ENCODE assay signal across 14 cellular contexts in genomic region chr7:94440460-94441039, GRCh38. TPM values are rescaled to one million over a fixed set of nuclear protein-coding genes. Genes with fewer than 3 reads are reported as not detected.
DNase-seq lines count a peak whose midpoint lies in the region; ATAC-seq, FAIRE-seq and TF ChIP-seq lines count a peak whose summit lies in the region.
"Had no signal": no experiment of that assay in that cellular context is flagged by ENCODE, and none has a peak within 500 bp of the region (broad histone marks: within the 10 kb centered on the region; RNA-seq: fewer than 3 reads in every experiment).

No MANE protein-coding gene starts in this region.

- ATAC-seq in left ventricle myocardium superior (peak; percentile 49), GM19328 (IDR thresholded peaks at IDR 0.05; ENCODE audit: unreplicated experiment) (no peak), psoas muscle (no peak)
- ATAC-seq: left cardiac atrium had no signal

- H3K27ac Mint-ChIP-seq in astrocyte (ENCODE audit: unreplicated experiment) = peak overlapping the region; percentile 82
- H3K27ac Mint-ChIP-seq: activated naive CD4-positive, alpha-beta T cell treated with anti-CD3 and anti-CD28 coated beads, Interleukin-2, amount 10 ng/mL, durations not matched to agents 7 days and 5 days; H9 had no signal

- peak overlapping the region; percentile 8 for H3K9ac ChIP-seq in astrocyte (ENCODE audit: low read length)

- 71 to 79% (median 71%) methylated on average over 7 of the region's 7 CpGs for WGBS in psoas muscle, 3 donors
- 70 to 79% (median 70%) methylated on average over 7 of the region's 7 CpGs for whole genome bisulfite sequencing in adrenal gland, 4 donors

- H3K4me1 Mint-ChIP-seq in astrocyte (ENCODE audit: low read depth, unreplicated experiment) = peaks cover 17% of the 10 kb centered on the region
- H3K4me1 Mint-ChIP-seq: activated naive CD4-positive, alpha-beta T cell treated with anti-CD3 and anti-CD28 coated beads, Interleukin-2, amount 10 ng/mL, durations not matched to agents 7 days and 5 days had no signal

- DNase-seq in left ventricle myocardium superior = no peak
- DNase-seq in left ventricle myocardium inferior = no peak
- peak; percentile 72 for DNase-seq in astrocyte (ENCODE audit: low read depth)
- no peak for DNase-seq in NCI-H345 treated with DMSO at 0.1 percent for 48 hours (lab: John Stamatoyannopoulos, UW; ENCODE audit: unreplicated experiment)
- no peak for DNase-seq in psoas muscle
- DNase-seq in adrenal gland = no peak
- DNase-seq: activated naive CD4-positive, alpha-beta T cell treated with anti-CD3 and anti-CD28 coated beads, Interleukin-2, amount 10 ng/mL, durations not matched to agents 7 days and 5 days; H9; left cardiac atrium; NCI-H774; posterior cingulate gyrus had no signal

- FAIRE-seq in astrocyte (lab: Jason Lieb, UNC) (peak; percentile 43), islet of Langerhans (lab: Jason Lieb, UNC) (peak; percentile 79)
- FAIRE-seq: frontal cortex had no signal

- peaks cover 5% of the 10 kb centered on the region for H3K4me1 ChIP-seq in left ventricle myocardium inferior
- peaks cover 12% of the 10 kb centered on the region for H3K4me1 ChIP-seq in astrocyte (ENCODE audit: insufficient read depth, low read length)
- no peaks in the 10 kb centered on the region for H3K4me1 ChIP-seq in psoas muscle
- peaks cover 9 to 16% of the 10 kb centered on the region in 2 donors for H3K4me1 ChIP-seq in adrenal gland (replicated peaks in 1 of 2)

- H3K27me3 Mint-ChIP-seq in astrocyte (ENCODE audit: low read depth, unreplicated experiment) = no peaks in the 10 kb centered on the region

- TF ChIP-seq CTCF in left ventricle myocardium inferior (IDR thresholded peaks at IDR 0.05; ENCODE audit: borderline replicate concordance) = no peak
- TF ChIP-seq CTCF in astrocyte (IDR thresholded peaks at IDR 0.05; ENCODE audit: insufficient read depth, low read depth, low read length) = no peak
- no peak for TF ChIP-seq CTCF in psoas muscle (IDR thresholded peaks at IDR 0.05)
- no peak for TF ChIP-seq CTCF in adrenal gland (IDR thresholded peaks at IDR 0.05)

- H2AFZ ChIP-seq in astrocyte (ENCODE audit: low read depth, low read length) = peak overlapping the region; percentile 27

- peak overlapping the region; percentile 41 for H3K4me3 Mint-ChIP-seq in astrocyte (ENCODE audit: unreplicated experiment)
- H3K4me3 Mint-ChIP-seq: activated naive CD4-positive, alpha-beta T cell treated with anti-CD3 and anti-CD28 coated beads, Interleukin-2, amount 10 ng/mL, durations not matched to agents 7 days and 5 days; H9 had no signal

- no peaks in the 10 kb centered on the region for H3K36me3 Mint-ChIP-seq in astrocyte (ENCODE audit: low read depth, unreplicated experiment)
- H3K36me3 Mint-ChIP-seq: activated naive CD4-positive, alpha-beta T cell treated with anti-CD3 and anti-CD28 coated beads, Interleukin-2, amount 10 ng/mL, durations not matched to agents 7 days and 5 days had no signal

- no peaks in the 10 kb centered on the region for H3K9me3 Mint-ChIP-seq in astrocyte (ENCODE audit: unreplicated experiment)
- H3K9me3 Mint-ChIP-seq: activated naive CD4-positive, alpha-beta T cell treated with anti-CD3 and anti-CD28 coated beads, Interleukin-2, amount 10 ng/mL, durations not matched to agents 7 days and 5 days; H9 had no signal

- H3K36me3 ChIP-seq in left ventricle myocardium inferior (no peaks in the 10 kb centered on the region), astrocyte (ENCODE audit: insufficient read depth, low read length) (no peaks in the 10 kb centered on the region), psoas muscle (ENCODE audit: insufficient read depth in 1 of 2, low read depth in 1 of 2) (no peaks in the 10 kb centered on the region), adrenal gland (replicated peaks in 1 of 2) (no peaks in the 10 kb centered on the region)

- H3K4me2 ChIP-seq in astrocyte (ENCODE audit: low read length) = peak overlapping the region; percentile 60

- no peak for TF ChIP-seq POLR2A in adrenal gland (IDR thresholded peaks at IDR 0.05)

- H3K9me3 ChIP-seq in left ventricle myocardium inferior (replicated peaks) = no peaks in the 10 kb centered on the region
- H3K9me3 ChIP-seq in astrocyte (ENCODE audit: insufficient read depth, low read depth, low read length) = no peaks in the 10 kb centered on the region
- no peaks in the 10 kb centered on the region for H3K9me3 ChIP-seq in psoas muscle
- no peaks in the 10 kb centered on the region for H3K9me3 ChIP-seq in adrenal gland (replicated peaks in 1 of 3)

- no peaks in the 10 kb centered on the region for H3K79me2 ChIP-seq in astrocyte (ENCODE audit: insufficient read depth, low read length)

- no peaks in the 10 kb centered on the region for H4K20me1 ChIP-seq in astrocyte (ENCODE audit: insufficient read depth, low read length)

- intact Hi-C loops in left ventricle myocardium superior (cut with micrococcal nuclease) (no loop called here), left ventricle myocardium inferior (cut with micrococcal nuclease) (no loop called here), psoas muscle (cut with DNase I) (no loop called here), adrenal gland (cut with DNase I) (loop anchor here in 1 of 2 donors (10.0 kb wide), 1 partner anchor 214 kb away; the partner anchor contains the start of gene SGCE)

- peaks cover 30% of the 10 kb centered on the region for H3K27me3 ChIP-seq in left ventricle myocardium inferior (ENCODE audit: low read depth)
- H3K27me3 ChIP-seq in astrocyte (ENCODE audit: insufficient read depth, low read length) = no peaks in the 10 kb centered on the region
- no peaks in the 10 kb centered on the region for H3K27me3 ChIP-seq in psoas muscle (ENCODE audit: insufficient read depth in 3 of 3, low read length in 2 of 3)
- no peaks in the 10 kb centered on the region for H3K27me3 ChIP-seq in adrenal gland

- H3K4me3 ChIP-seq in left ventricle myocardium inferior (no peak overlapping the region), astrocyte (ENCODE audit: insufficient read depth, low read depth, low read length) (no peak overlapping the region), psoas muscle (no peak overlapping the region), adrenal gland (no peak overlapping the region)

- no peak overlapping the region for H3K27ac ChIP-seq in left ventricle myocardium inferior (replicated peaks)
- H3K27ac ChIP-seq in astrocyte (ENCODE audit: low read depth, low read length) = peak overlapping the region; percentile 21
- no peak overlapping the region for H3K27ac ChIP-seq in psoas muscle
- H3K27ac ChIP-seq in adrenal gland = no peak overlapping the region

RNA-seq across cellular contexts. Expression of gene COL1A2, which starts 45.9 kb away (rescaled TPM):
- total RNA-seq in left ventricle myocardium superior (78.1 TPM), left ventricle myocardium inferior (96.6 TPM), astrocyte (6,748 and 8,907 TPM in 2 replicates), psoas muscle (10 to 100 TPM; 24.5 to 85.0 (median 36.3) TPM), adrenal gland (100 to 1,000 TPM; 110 to 475 (median 189) TPM)
- polyA plus RNA-seq in psoas muscle (10 to 100 TPM; 10.8 to 21.0 (median 14.2) TPM), adrenal gland (100 to 1,000 TPM in 2 of 3 donors, 10 to 100 TPM in 1; 74.6 to 168 (median 109) TPM)

Comparison
In these comparisons a context has a peak if more than half of its experiments do, and no peak if none do; other contexts are left out.
1. RNA of gene COL1A2, which starts 45.9 kb away (total RNA-seq): 6,748 to 8,907 TPM in astrocyte; 110 to 475 TPM in adrenal gland, 96.6 TPM in left ventricle myocardium inferior (single experiment), 78.1 TPM in left ventricle myocardium superior (single experiment) and 24.5 to 85.0 TPM in psoas muscle; every median in the first group is over 10 times any median in the second.